In the genomic region with DNA sequence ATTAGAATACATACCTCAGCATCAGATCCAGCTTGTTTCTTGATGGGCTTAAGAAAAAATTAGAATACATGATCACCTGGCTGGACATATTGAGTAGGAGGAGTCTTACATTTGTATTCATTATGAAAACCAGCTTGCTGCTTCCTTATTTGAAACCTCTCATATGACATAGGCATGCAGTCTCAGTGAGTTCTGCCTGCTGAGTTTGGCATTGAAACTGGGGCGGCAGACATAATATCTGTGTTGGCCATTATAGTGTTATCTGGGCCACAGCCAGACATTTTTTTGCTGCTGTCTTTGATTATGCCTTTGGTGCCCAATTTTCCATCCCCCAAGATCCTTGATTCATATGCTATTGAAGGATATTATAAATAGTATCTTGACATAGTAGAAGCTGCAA, we compare ENCODE assay signal across 24 cellular contexts. TPM values are rescaled to one million over a fixed set of nuclear protein-coding genes. Genes with fewer than 3 reads are reported as not detected.
"Had no signal": no experiment of that assay in that cellular context is flagged by ENCODE, and none has a peak within 500 bp of the region (broad histone marks: within the 10 kb centered on the region; RNA-seq: fewer than 3 reads in every experiment).

No MANE protein-coding gene starts in this region.

- H3K4me3 Mint-ChIP-seq: activated CD4-positive, alpha-beta memory T cell treated with anti-CD3 and anti-CD28 coated beads, Interleukin-2, amount 10 ng/mL, durations not matched to agents 7 days and 5 days; activated CD4-positive, alpha-beta T cell treated with anti-CD3 and anti-CD28 coated beads, Interleukin-2, amount 10 ng/mL, durations not matched to agents 7 days and 5 days; activated naive CD4-positive, alpha-beta T cell treated with anti-CD3 and anti-CD28 coated beads, Interleukin-2, amount 10 ng/mL, durations not matched to agents 7 days and 5 days; activated naive CD8-positive, alpha-beta T cell treated with anti-CD3 and anti-CD28 coated beads for 36 hours; activated T-helper 17 cell treated with anti-CD3 and anti-CD28 coated beads, Interleukin-2, amount 50 U/mL, for 72 hours; T-cell had no signal

- H3K27ac Mint-ChIP-seq: activated CD4-positive, alpha-beta memory T cell treated with anti-CD3 and anti-CD28 coated beads, Interleukin-2, amount 10 ng/mL, durations not matched to agents 7 days and 5 days; activated CD4-positive, alpha-beta T cell treated with anti-CD3 and anti-CD28 coated beads, Interleukin-2, amount 10 ng/mL, durations not matched to agents 7 days and 5 days; activated naive CD4-positive, alpha-beta T cell treated with anti-CD3 and anti-CD28 coated beads, Interleukin-2, amount 10 ng/mL, durations not matched to agents 7 days and 5 days; activated naive CD8-positive, alpha-beta T cell treated with anti-CD3 and anti-CD28 coated beads for 36 hours; activated T-helper 17 cell treated with anti-CD3 and anti-CD28 coated beads, Interleukin-2, amount 50 U/mL, for 72 hours; T-cell had no signal

- H3K9me3 Mint-ChIP-seq: activated CD4-positive, alpha-beta memory T cell treated with anti-CD3 and anti-CD28 coated beads, Interleukin-2, amount 10 ng/mL, durations not matched to agents 7 days and 5 days; activated CD4-positive, alpha-beta T cell treated with anti-CD3 and anti-CD28 coated beads, Interleukin-2, amount 10 ng/mL, durations not matched to agents 7 days and 5 days; activated naive CD4-positive, alpha-beta T cell treated with anti-CD3 and anti-CD28 coated beads, Interleukin-2, amount 10 ng/mL, durations not matched to agents 7 days and 5 days; activated naive CD8-positive, alpha-beta T cell treated with anti-CD3 and anti-CD28 coated beads for 36 hours had no signal

- H3K36me3 Mint-ChIP-seq: activated naive CD4-positive, alpha-beta T cell treated with anti-CD3 and anti-CD28 coated beads, Interleukin-2, amount 10 ng/mL, durations not matched to agents 7 days and 5 days; activated naive CD8-positive, alpha-beta T cell treated with anti-CD3 and anti-CD28 coated beads for 36 hours; T-cell had no signal

- ATAC-seq: activated T-helper 17 cell treated with anti-CD3 and anti-CD28 coated beads, Interleukin-2, amount 50 U/mL, for 72 hours; PC-3; T-cell had no signal

- DNase-seq: activated CD4-positive, alpha-beta memory T cell treated with anti-CD3 and anti-CD28 coated beads, Interleukin-2, amount 10 ng/mL, durations not matched to agents 7 days and 5 days; activated CD4-positive, alpha-beta T cell treated with anti-CD3 and anti-CD28 coated beads, Interleukin-2, amount 10 ng/mL, durations not matched to agents 7 days and 5 days; activated CD4-positive, CD25-positive, alpha-beta regulatory T cell; activated gamma-delta T cell; activated naive CD4-positive, alpha-beta T cell treated with anti-CD3 and anti-CD28 coated beads, Interleukin-2, amount 10 ng/mL, durations not matched to agents 7 days and 5 days; activated naive CD8-positive, alpha-beta T cell treated with anti-CD3 and anti-CD28 coated beads for 36 hours; activated T-cell treated with anti-CD3 and anti-CD28 coated beads for 4 hours; activated T-cell treated with anti-CD3 and anti-CD28 coated beads, Interleukin-2, amount 50 U/mL, for 48 hours; cerebellar nuclear complex; MG63; MV-4-11; NCI-H1092 treated with DMSO at 0.1 percent for 48 hours; NCI-H1417 treated with DMSO at 0.1 percent for 48 hours; NCI-H1694; NCI-H2029; NCI-H2107; NCI-H510A treated with DMSO at 0.1 percent for 48 hours; PC-3; SIG-M5; T-cell; T-helper 2 cell; T1000 had no signal

- H3K27me3 Mint-ChIP-seq: activated CD4-positive, alpha-beta memory T cell treated with anti-CD3 and anti-CD28 coated beads, Interleukin-2, amount 10 ng/mL, durations not matched to agents 7 days and 5 days; activated naive CD4-positive, alpha-beta T cell treated with anti-CD3 and anti-CD28 coated beads, Interleukin-2, amount 10 ng/mL, durations not matched to agents 7 days and 5 days; activated naive CD8-positive, alpha-beta T cell treated with anti-CD3 and anti-CD28 coated beads for 36 hours; activated T-helper 17 cell treated with anti-CD3 and anti-CD28 coated beads, Interleukin-2, amount 50 U/mL, for 72 hours; T-cell had no signal

- H3K4me1 Mint-ChIP-seq: activated CD4-positive, alpha-beta memory T cell treated with anti-CD3 and anti-CD28 coated beads, Interleukin-2, amount 10 ng/mL, durations not matched to agents 7 days and 5 days; activated CD4-positive, alpha-beta T cell treated with anti-CD3 and anti-CD28 coated beads, Interleukin-2, amount 10 ng/mL, durations not matched to agents 7 days and 5 days; activated naive CD4-positive, alpha-beta T cell treated with anti-CD3 and anti-CD28 coated beads, Interleukin-2, amount 10 ng/mL, durations not matched to agents 7 days and 5 days; activated naive CD8-positive, alpha-beta T cell treated with anti-CD3 and anti-CD28 coated beads for 36 hours; T-cell had no signal

RNA-seq across cellular contexts. Expression of gene FREM2, which starts 15.7 kb away (rescaled TPM):
- total RNA-seq: activated CD4-positive, alpha-beta memory T cell treated with anti-CD3 and anti-CD28 coated beads, Interleukin-2, amount 10 ng/mL, durations not matched to agents 7 days and 5 days; activated CD4-positive, alpha-beta T cell treated with anti-CD3 and anti-CD28 coated beads, Interleukin-2, amount 10 ng/mL, durations not matched to agents 7 days and 5 days; activated CD8-positive, alpha-beta memory T cell treated with anti-CD3 and anti-CD28 coated beads for 36 hours; activated naive CD8-positive, alpha-beta T cell treated with anti-CD3 and anti-CD28 coated beads for 36 hours; activated T-helper 17 cell treated with anti-CD3 and anti-CD28 coated beads, Interleukin-2, amount 50 U/mL, for 72 hours had no signal
